In the genomic region with DNA sequence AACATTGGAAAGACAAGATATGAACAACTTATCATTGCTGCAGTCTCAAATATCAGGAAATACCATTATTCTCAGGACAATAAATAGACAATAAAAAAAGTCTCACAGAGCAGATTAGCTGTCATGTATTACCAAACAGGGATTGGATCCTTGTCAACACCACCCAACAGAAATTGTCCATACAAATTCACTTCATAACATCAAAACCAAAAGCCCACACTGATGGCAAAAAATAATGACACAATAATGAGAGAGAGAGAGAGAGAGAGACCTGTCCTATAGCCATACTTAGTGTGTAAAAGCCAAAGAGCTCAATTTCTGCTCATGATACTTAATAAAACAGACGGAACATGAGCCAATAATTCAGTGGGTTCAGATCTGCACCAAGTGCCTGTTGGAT, we compare ENCODE assay signal across 1 cellular context.
TF ChIP-seq lines count a peak whose summit lies in the region.

No MANE protein-coding gene starts in this region.

TF ChIP-seq in WTC11, 78 proteins besides CTCF, POLR2A, EP300 and RAD21 (continued from another document):
- no peak for TF ChIP-seq STAT6 (CRISPR knock-in tag; conservative IDR thresholded peaks at IDR 0.05; ENCODE audit: low read depth)
- no peak for TF ChIP-seq HMGA2 (CRISPR knock-in tag; IDR thresholded peaks at IDR 0.05)
- TF ChIP-seq ZNF263 (CRISPR knock-in tag; IDR thresholded peaks at IDR 0.05; ENCODE audit: low read depth): no peak
- TF ChIP-seq SMAD4 (CRISPR knock-in tag; IDR thresholded peaks at IDR 0.05): no peak
- TF ChIP-seq ZMAT4 (CRISPR knock-in tag; IDR thresholded peaks at IDR 0.05): no peak
- TF ChIP-seq, protein P1, sequence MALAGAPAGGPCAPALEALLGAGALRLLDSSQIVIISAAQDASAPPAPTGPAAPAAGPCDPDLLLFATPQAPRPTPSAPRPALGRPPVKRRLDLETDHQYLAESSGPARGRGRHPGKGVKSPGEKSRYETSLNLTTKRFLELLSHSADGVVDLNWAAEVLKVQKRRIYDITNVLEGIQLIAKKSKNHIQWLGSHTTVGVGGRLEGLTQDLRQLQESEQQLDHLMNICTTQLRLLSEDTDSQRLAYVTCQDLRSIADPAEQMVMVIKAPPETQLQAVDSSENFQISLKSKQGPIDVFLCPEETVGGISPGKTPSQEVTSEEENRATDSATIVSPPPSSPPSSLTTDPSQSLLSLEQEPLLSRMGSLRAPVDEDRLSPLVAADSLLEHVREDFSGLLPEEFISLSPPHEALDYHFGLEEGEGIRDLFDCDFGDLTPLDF (CRISPR knock-in tag; IDR thresholded peaks at IDR 0.05): no peak
- no peak for TF ChIP-seq GTF2I (CRISPR knock-in tag; conservative IDR thresholded peaks at IDR 0.05)
- TF ChIP-seq, protein P2, sequence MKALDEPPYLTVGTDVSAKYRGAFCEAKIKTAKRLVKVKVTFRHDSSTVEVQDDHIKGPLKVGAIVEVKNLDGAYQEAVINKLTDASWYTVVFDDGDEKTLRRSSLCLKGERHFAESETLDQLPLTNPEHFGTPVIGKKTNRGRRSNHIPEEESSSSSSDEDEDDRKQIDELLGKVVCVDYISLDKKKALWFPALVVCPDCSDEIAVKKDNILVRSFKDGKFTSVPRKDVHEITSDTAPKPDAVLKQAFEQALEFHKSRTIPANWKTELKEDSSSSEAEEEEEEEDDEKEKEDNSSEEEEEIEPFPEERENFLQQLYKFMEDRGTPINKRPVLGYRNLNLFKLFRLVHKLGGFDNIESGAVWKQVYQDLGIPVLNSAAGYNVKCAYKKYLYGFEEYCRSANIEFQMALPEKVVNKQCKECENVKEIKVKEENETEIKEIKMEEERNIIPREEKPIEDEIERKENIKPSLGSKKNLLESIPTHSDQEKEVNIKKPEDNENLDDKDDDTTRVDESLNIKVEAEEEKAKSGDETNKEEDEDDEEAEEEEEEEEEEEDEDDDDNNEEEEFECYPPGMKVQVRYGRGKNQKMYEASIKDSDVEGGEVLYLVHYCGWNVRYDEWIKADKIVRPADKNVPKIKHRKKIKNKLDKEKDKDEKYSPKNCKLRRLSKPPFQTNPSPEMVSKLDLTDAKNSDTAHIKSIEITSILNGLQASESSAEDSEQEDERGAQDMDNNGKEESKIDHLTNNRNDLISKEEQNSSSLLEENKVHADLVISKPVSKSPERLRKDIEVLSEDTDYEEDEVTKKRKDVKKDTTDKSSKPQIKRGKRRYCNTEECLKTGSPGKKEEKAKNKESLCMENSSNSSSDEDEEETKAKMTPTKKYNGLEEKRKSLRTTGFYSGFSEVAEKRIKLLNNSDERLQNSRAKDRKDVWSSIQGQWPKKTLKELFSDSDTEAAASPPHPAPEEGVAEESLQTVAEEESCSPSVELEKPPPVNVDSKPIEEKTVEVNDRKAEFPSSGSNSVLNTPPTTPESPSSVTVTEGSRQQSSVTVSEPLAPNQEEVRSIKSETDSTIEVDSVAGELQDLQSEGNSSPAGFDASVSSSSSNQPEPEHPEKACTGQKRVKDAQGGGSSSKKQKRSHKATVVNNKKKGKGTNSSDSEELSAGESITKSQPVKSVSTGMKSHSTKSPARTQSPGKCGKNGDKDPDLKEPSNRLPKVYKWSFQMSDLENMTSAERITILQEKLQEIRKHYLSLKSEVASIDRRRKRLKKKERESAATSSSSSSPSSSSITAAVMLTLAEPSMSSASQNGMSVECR (CRISPR knock-in tag; IDR thresholded peaks at IDR 0.05; ENCODE audit: borderline replicate concordance): no peak
